ENCODE assay signal across 25 cellular contexts in genomic region chr13:71169125-71169524, GRCh38.
DNase-seq lines count a peak whose midpoint lies in the region; ATAC-seq and TF ChIP-seq lines count a peak whose summit lies in the region.
"Had no signal": no experiment of that assay in that cellular context is flagged by ENCODE, and none has a peak within 500 bp of the region (broad histone marks: within the 10 kb centered on the region; RNA-seq: fewer than 3 reads in every experiment).

No MANE protein-coding gene starts in this region.

- H3K36me3 ChIP-seq in WERI-Rb-1 (no peaks in the 10 kb centered on the region), colonic mucosa (no peaks in the 10 kb centered on the region)
- H3K36me3 ChIP-seq: esophagus squamous epithelium, gastroesophageal sphincter, upper lobe of right lung had no signal

- no peaks in the 10 kb centered on the region for H3K27me3 Mint-ChIP-seq in activated naive CD8-positive, alpha-beta T cell treated with anti-CD3 and anti-CD28 coated beads, Interleukin-2, amount 50 U/mL, for 24 hours
- H3K27me3 Mint-ChIP-seq: activated naive CD4-positive, alpha-beta T cell treated with anti-CD3 and anti-CD28 coated beads, Interleukin-2, amount 50 U/mL, for 24 hours; B cell; effector memory CD8-positive, alpha-beta T cell; memory B cell had no signal

- no peaks in the 10 kb centered on the region for H3K27me3 ChIP-seq in WERI-Rb-1 (ENCODE audit: insufficient read depth, low read depth, severe bottlenecking)
- H3K27me3 ChIP-seq in colonic mucosa, result no peaks in the 10 kb centered on the region
- H3K27me3 ChIP-seq: esophagus squamous epithelium, gastroesophageal sphincter, upper lobe of right lung had no signal

- no peak for ATAC-seq in activated naive CD8-positive, alpha-beta T cell treated with anti-CD3 and anti-CD28 coated beads, Interleukin-2, amount 50 U/mL, for 24 hours
- ATAC-seq in HG02970 (IDR thresholded peaks at IDR 0.05; ENCODE audit: low FRiP score, unreplicated experiment), result no peak
- ATAC-seq: activated CD4-positive, CD25-positive, alpha-beta regulatory T cell treated with anti-CD3 and anti-CD28 coated beads, Interleukin-2, amount 50 U/mL, for 24 hours; activated T-cell treated with anti-CD3 and anti-CD28 coated beads, Interleukin-2, amount 50 U/mL, for 72 hours; effector memory CD8-positive, alpha-beta T cell; gastroesophageal sphincter; right cardiac atrium; upper lobe of right lung had no signal

- H3K4me3 ChIP-seq in WERI-Rb-1 (ENCODE audit: low read depth, low read length) (no peak overlapping the region), colonic mucosa (no peak overlapping the region)
- H3K4me3 ChIP-seq: esophagus squamous epithelium, gastroesophageal sphincter, upper lobe of right lung had no signal

- no peak overlapping the region for H3K9ac ChIP-seq in colonic mucosa (ENCODE audit: low read depth in 2 of 2, low read length in 2 of 2)

- H3K36me3 Mint-ChIP-seq in activated naive CD8-positive, alpha-beta T cell treated with anti-CD3 and anti-CD28 coated beads, Interleukin-2, amount 50 U/mL, for 24 hours (ENCODE audit: low read depth), result no peaks in the 10 kb centered on the region
- H3K36me3 Mint-ChIP-seq: activated naive CD4-positive, alpha-beta T cell treated with anti-CD3 and anti-CD28 coated beads, Interleukin-2, amount 50 U/mL, for 24 hours; memory B cell had no signal

- peaks cover 2% of the 10 kb centered on the region for H3K9me3 ChIP-seq in WERI-Rb-1 (ENCODE audit: severe bottlenecking)
- H3K9me3 ChIP-seq in colonic mucosa, result no peaks in the 10 kb centered on the region
- H3K9me3 ChIP-seq: gastroesophageal sphincter, upper lobe of right lung had no signal

- intact Hi-C loops in colonic mucosa (cut with DNase I), result no loop called here

- no peaks in the 10 kb centered on the region for H3K4me1 Mint-ChIP-seq in activated naive CD8-positive, alpha-beta T cell treated with anti-CD3 and anti-CD28 coated beads, Interleukin-2, amount 50 U/mL, for 24 hours
- H3K4me1 Mint-ChIP-seq: activated naive CD4-positive, alpha-beta T cell treated with anti-CD3 and anti-CD28 coated beads, Interleukin-2, amount 50 U/mL, for 24 hours; B cell; memory B cell had no signal

- TF ChIP-seq CTCF in WERI-Rb-1 (IDR thresholded peaks at IDR 0.05; ENCODE audit: low read depth, low read length), result no peak
- no peak for TF ChIP-seq CTCF in colonic mucosa (IDR thresholded peaks at IDR 0.05)

- no peak overlapping the region for H3K27ac Mint-ChIP-seq in activated naive CD8-positive, alpha-beta T cell treated with anti-CD3 and anti-CD28 coated beads, Interleukin-2, amount 50 U/mL, for 24 hours
- H3K27ac Mint-ChIP-seq: activated naive CD4-positive, alpha-beta T cell treated with anti-CD3 and anti-CD28 coated beads, Interleukin-2, amount 50 U/mL, for 24 hours; activated T-cell treated with anti-CD3 and anti-CD28 coated beads, Interleukin-2, amount 50 U/mL, for 72 hours; B cell; effector memory CD8-positive, alpha-beta T cell; HFFc6; memory B cell had no signal

- DNase-seq in NCI-H345 (lab: John Stamatoyannopoulos, UW) (peak; percentile 11), NCI-H345 treated with DMSO at 0.1 percent for 48 hours (lab: John Stamatoyannopoulos, UW; ENCODE audit: unreplicated experiment) (no peak), NCI-H2227 (lab: John Stamatoyannopoulos, UW; ENCODE audit: unreplicated experiment) (peak; percentile 50), WERI-Rb-1 (peak; percentile 28), cerebellar nuclear complex (lab: John Stamatoyannopoulos, UW) (no peak), colonic mucosa (no peak)
- no peak for DNase-seq in activated naive CD8-positive, alpha-beta T cell treated with anti-CD3 and anti-CD28 coated beads, Interleukin-2, amount 50 U/mL, for 24 hours
- DNase-seq: activated CD8-positive, alpha-beta memory T cell treated with anti-CD3 and anti-CD28 coated beads for 24 hours; activated T-cell treated with anti-CD3 and anti-CD28 coated beads, Interleukin-2, amount 50 U/mL, for 72 hours; COR-L47; effector memory CD8-positive, alpha-beta T cell; esophagus squamous epithelium; HFFc6; kidney; NCI-H2029; right cardiac atrium; stimulated activated CD4-positive, alpha-beta T cell treated with anti-CD3 and anti-CD28 coated beads, Interleukin-12 subunit alpha, Interleukin-12 subunit beta, amount 100 ng/mL, for 4 hours; stimulated activated CD8-positive, alpha-beta memory T cell treated with anti-CD3 and anti-CD28 coated beads, Interleukin-4, amount 100 ng/mL, for 48 hours; upper lobe of right lung had no signal

- peaks cover 4% of the 10 kb centered on the region for H3K9me3 Mint-ChIP-seq in activated naive CD8-positive, alpha-beta T cell treated with anti-CD3 and anti-CD28 coated beads, Interleukin-2, amount 50 U/mL, for 24 hours
- H3K9me3 Mint-ChIP-seq: activated naive CD4-positive, alpha-beta T cell treated with anti-CD3 and anti-CD28 coated beads, Interleukin-2, amount 50 U/mL, for 24 hours; effector memory CD8-positive, alpha-beta T cell had no signal

- no peak overlapping the region for H3K4me3 Mint-ChIP-seq in activated naive CD8-positive, alpha-beta T cell treated with anti-CD3 and anti-CD28 coated beads, Interleukin-2, amount 50 U/mL, for 24 hours
- H3K4me3 Mint-ChIP-seq: activated naive CD4-positive, alpha-beta T cell treated with anti-CD3 and anti-CD28 coated beads, Interleukin-2, amount 50 U/mL, for 24 hours; activated T-cell treated with anti-CD3 and anti-CD28 coated beads, Interleukin-2, amount 50 U/mL, for 72 hours; B cell; effector memory CD8-positive, alpha-beta T cell; HFFc6; memory B cell had no signal

- no peaks in the 10 kb centered on the region for H3K4me1 ChIP-seq in colonic mucosa
- H3K4me1 ChIP-seq: esophagus squamous epithelium, gastroesophageal sphincter, upper lobe of right lung had no signal

- H3K27ac ChIP-seq in WERI-Rb-1 (peak overlapping the region; percentile 41), colonic mucosa (no peak overlapping the region)
- H3K27ac ChIP-seq: esophagus squamous epithelium, gastroesophageal sphincter, upper lobe of right lung had no signal

Comparison
In these comparisons a context has a peak if more than half of its experiments do, and no peak if none do; other contexts are left out.
1. DNase-seq: peak in NCI-H345 (single experiment), NCI-H2227 (single experiment) and WERI-Rb-1 (single experiment); none in NCI-H345 treated with DMSO at 0.1 percent for 48 hours (single experiment), activated naive CD8-positive, alpha-beta T cell treated with anti-CD3 and anti-CD28 coated beads, Interleukin-2, amount 50 U/mL, for 24 hours (single experiment), cerebellar nuclear complex (0 of 2) and colonic mucosa (single experiment).